In genomic region chr17:13001991-13002615, GRCh38 we compare ENCODE assay signal across 2 cellular contexts.
TF ChIP-seq lines count a peak whose summit lies in the region.

No MANE protein-coding gene starts in this region.

TF ChIP-seq in WTC11, 78 proteins besides CTCF, POLR2A, EP300 and RAD21 (continued from another document):
- no peak for TF ChIP-seq RELA (CRISPR knock-in tag; IDR thresholded peaks at IDR 0.05; ENCODE audit: borderline replicate concordance)
- TF ChIP-seq NR1H2 (CRISPR knock-in tag; IDR thresholded peaks at IDR 0.05): no peak
- no peak for TF ChIP-seq ZNF396 (CRISPR knock-in tag; IDR thresholded peaks at IDR 0.05; ENCODE audit: borderline replicate concordance)
- TF ChIP-seq ERG (CRISPR knock-in tag; IDR thresholded peaks at IDR 0.05): no peak
- no peak for TF ChIP-seq GABPB1 (CRISPR knock-in tag; IDR thresholded peaks at IDR 0.05)
- TF ChIP-seq HMGA2 (CRISPR knock-in tag; IDR thresholded peaks at IDR 0.05): no peak
- TF ChIP-seq, protein P1, sequence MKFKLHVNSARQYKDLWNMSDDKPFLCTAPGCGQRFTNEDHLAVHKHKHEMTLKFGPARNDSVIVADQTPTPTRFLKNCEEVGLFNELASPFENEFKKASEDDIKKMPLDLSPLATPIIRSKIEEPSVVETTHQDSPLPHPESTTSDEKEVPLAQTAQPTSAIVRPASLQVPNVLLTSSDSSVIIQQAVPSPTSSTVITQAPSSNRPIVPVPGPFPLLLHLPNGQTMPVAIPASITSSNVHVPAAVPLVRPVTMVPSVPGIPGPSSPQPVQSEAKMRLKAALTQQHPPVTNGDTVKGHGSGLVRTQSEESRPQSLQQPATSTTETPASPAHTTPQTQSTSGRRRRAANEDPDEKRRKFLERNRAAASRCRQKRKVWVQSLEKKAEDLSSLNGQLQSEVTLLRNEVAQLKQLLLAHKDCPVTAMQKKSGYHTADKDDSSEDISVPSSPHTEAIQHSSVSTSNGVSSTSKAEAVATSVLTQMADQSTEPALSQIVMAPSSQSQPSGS (CRISPR knock-in tag; IDR thresholded peaks at IDR 0.05; ENCODE audit: borderline replicate concordance, low read depth): no peak
- TF ChIP-seq PREB (CRISPR knock-in tag; IDR thresholded peaks at IDR 0.05; ENCODE audit: borderline replicate concordance): no peak
- no peak for TF ChIP-seq NFYB (CRISPR knock-in tag; conservative IDR thresholded peaks at IDR 0.05; ENCODE audit: low read depth)
- TF ChIP-seq RORB (CRISPR knock-in tag; IDR thresholded peaks at IDR 0.05): no peak
- no peak for TF ChIP-seq ZNF317 (CRISPR knock-in tag; IDR thresholded peaks at IDR 0.05; ENCODE audit: borderline replicate concordance, low read depth)
- TF ChIP-seq, protein P2, sequence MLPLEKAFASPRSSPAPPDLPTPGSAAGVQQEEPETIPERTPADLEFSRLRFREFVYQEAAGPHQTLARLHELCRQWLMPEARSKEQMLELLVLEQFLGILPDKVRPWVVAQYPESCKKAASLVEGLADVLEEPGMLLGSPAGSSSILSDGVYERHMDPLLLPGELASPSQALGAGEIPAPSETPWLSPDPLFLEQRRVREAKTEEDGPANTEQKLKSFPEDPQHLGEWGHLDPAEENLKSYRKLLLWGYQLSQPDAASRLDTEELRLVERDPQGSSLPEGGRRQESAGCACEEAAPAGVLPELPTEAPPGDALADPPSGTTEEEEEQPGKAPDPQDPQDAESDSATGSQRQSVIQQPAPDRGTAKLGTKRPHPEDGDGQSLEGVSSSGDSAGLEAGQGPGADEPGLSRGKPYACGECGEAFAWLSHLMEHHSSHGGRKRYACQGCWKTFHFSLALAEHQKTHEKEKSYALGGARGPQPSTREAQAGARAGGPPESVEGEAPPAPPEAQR (CRISPR knock-in tag; IDR thresholded peaks at IDR 0.05): no peak
- no peak for TF ChIP-seq GRHL2 (CRISPR knock-in tag; IDR thresholded peaks at IDR 0.05; ENCODE audit: insufficient replicate concordance, severe bottlenecking)
TF ChIP-seq in WTC11: peak in this region for 0.

TF ChIP-seq in HepG2, 621 proteins besides CTCF, POLR2A, EP300 and RAD21 (continued from another document):
- TF ChIP-seq, protein P3, sequence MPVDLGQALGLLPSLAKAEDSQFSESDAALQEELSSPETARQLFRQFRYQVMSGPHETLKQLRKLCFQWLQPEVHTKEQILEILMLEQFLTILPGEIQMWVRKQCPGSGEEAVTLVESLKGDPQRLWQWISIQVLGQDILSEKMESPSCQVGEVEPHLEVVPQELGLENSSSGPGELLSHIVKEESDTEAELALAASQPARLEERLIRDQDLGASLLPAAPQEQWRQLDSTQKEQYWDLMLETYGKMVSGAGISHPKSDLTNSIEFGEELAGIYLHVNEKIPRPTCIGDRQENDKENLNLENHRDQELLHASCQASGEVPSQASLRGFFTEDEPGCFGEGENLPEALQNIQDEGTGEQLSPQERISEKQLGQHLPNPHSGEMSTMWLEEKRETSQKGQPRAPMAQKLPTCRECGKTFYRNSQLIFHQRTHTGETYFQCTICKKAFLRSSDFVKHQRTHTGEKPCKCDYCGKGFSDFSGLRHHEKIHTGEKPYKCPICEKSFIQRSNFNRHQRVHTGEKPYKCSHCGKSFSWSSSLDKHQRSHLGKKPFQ (CRISPR knock-in tag; IDR thresholded peaks at IDR 0.05; ENCODE audit: insufficient replicate concordance): no peak
- TF ChIP-seq, protein P4, sequence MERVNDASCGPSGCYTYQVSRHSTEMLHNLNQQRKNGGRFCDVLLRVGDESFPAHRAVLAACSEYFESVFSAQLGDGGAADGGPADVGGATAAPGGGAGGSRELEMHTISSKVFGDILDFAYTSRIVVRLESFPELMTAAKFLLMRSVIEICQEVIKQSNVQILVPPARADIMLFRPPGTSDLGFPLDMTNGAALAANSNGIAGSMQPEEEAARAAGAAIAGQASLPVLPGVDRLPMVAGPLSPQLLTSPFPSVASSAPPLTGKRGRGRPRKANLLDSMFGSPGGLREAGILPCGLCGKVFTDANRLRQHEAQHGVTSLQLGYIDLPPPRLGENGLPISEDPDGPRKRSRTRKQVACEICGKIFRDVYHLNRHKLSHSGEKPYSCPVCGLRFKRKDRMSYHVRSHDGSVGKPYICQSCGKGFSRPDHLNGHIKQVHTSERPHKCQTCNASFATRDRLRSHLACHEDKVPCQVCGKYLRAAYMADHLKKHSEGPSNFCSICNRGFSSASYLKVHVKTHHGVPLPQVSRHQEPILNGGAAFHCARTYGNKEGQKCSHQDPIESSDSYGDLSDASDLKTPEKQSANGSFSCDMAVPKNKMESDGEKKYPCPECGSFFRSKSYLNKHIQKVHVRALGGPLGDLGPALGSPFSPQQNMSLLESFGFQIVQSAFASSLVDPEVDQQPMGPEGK (CRISPR knock-in tag; IDR thresholded peaks at IDR 0.05): no peak
- TF ChIP-seq SRSF1 (optimal IDR thresholded peaks at IDR 0.05; ENCODE audit: low read depth, low read length): no peak
- TF ChIP-seq PLSCR1 (CRISPR knock-in tag; IDR thresholded peaks at IDR 0.05; ENCODE audit: borderline replicate concordance): no peak
- TF ChIP-seq DZIP1 (CRISPR knock-in tag; IDR thresholded peaks at IDR 0.05): no peak
- no peak for TF ChIP-seq TOE1 (CRISPR knock-in tag; IDR thresholded peaks at IDR 0.05)
- TF ChIP-seq, protein P1 (CRISPR knock-in tag; IDR thresholded peaks at IDR 0.05): no peak
